2 cellular contexts compared by ENCODE assay signal in genomic region chr12:49975370-49975761, GRCh38.
TF ChIP-seq lines count a peak whose summit lies in the region.

No MANE protein-coding gene starts in this region.

TF ChIP-seq in SK-N-SH, 30 proteins besides CTCF, POLR2A, EP300 and RAD21 (continued from another document):
- TF ChIP-seq USF1 (IDR thresholded peaks at IDR 0.05; ENCODE audit: borderline replicate concordance, low read depth), result no peak
- no peak for TF ChIP-seq EZH2phosphoT487 (IDR thresholded peaks at IDR 0.05; ENCODE audit: borderline replicate concordance, low read depth)
- TF ChIP-seq IRF3 (IDR thresholded peaks at IDR 0.05; ENCODE audit: low read depth, low read length), result no peak
- no peak for TF ChIP-seq ZBTB33 (IDR thresholded peaks at IDR 0.05; ENCODE audit: borderline replicate concordance, low read depth)
- TF ChIP-seq MEF2A (IDR thresholded peaks at IDR 0.05; ENCODE audit: borderline replicate concordance, low read depth), result no peak
- no peak for TF ChIP-seq FOXJ3 (CRISPR knock-in tag; IDR thresholded peaks at IDR 0.05)
- TF ChIP-seq NFIC (IDR thresholded peaks at IDR 0.05; ENCODE audit: borderline replicate concordance), result no peak
- TF ChIP-seq CHD2 (IDR thresholded peaks at IDR 0.05; ENCODE audit: low read length, partially characterized antibody), result no peak
- no peak for TF ChIP-seq RXRA (IDR thresholded peaks at IDR 0.05; ENCODE audit: borderline replicate concordance, low read depth)

TF ChIP-seq in SK-N-SH treated with all-trans-retinoic acid at 6 μM for 48 hours, 23 proteins besides CTCF, POLR2A, EP300 and RAD21:
- TF ChIP-seq CSRNP3 (CRISPR knock-in tag; IDR thresholded peaks at IDR 0.05), result no peak
- no peak for TF ChIP-seq ESRRG (CRISPR knock-in tag; IDR thresholded peaks at IDR 0.05)
- no peak for TF ChIP-seq CREB5 (CRISPR knock-in tag; IDR thresholded peaks at IDR 0.05; ENCODE audit: low read depth)
- no peak for TF ChIP-seq ZFP30 (CRISPR knock-in tag; IDR thresholded peaks at IDR 0.05)
- no peak for TF ChIP-seq CSDC2 (CRISPR knock-in tag; IDR thresholded peaks at IDR 0.05)
- TF ChIP-seq RARB (CRISPR knock-in tag; IDR thresholded peaks at IDR 0.05), result no peak
- TF ChIP-seq OSR1 (CRISPR knock-in tag; IDR thresholded peaks at IDR 0.05), result no peak
- no peak for TF ChIP-seq BACH2 (CRISPR knock-in tag; IDR thresholded peaks at IDR 0.05; ENCODE audit: borderline replicate concordance)
- TF ChIP-seq ISL1 (CRISPR knock-in tag; IDR thresholded peaks at IDR 0.05), result no peak
- TF ChIP-seq PPARA (CRISPR knock-in tag; IDR thresholded peaks at IDR 0.05; ENCODE audit: borderline replicate concordance), result no peak
- no peak for TF ChIP-seq GLIS3 (CRISPR knock-in tag; IDR thresholded peaks at IDR 0.05)
- no peak for TF ChIP-seq ZNF8 (CRISPR knock-in tag; IDR thresholded peaks at IDR 0.05)
- no peak for TF ChIP-seq TCF4 (CRISPR knock-in tag; IDR thresholded peaks at IDR 0.05; ENCODE audit: borderline replicate concordance)
- TF ChIP-seq ZC3H10 (CRISPR knock-in tag; IDR thresholded peaks at IDR 0.05), result no peak
- TF ChIP-seq SNAI2 (CRISPR knock-in tag; IDR thresholded peaks at IDR 0.05), result no peak
- TF ChIP-seq TOX (CRISPR knock-in tag; IDR thresholded peaks at IDR 0.05; ENCODE audit: borderline replicate concordance), result no peak
